8 cellular contexts compared by ENCODE assay signal in genomic region chr1:9825101-9826074, GRCh38. TPM values are rescaled to one million over a fixed set of nuclear protein-coding genes. Genes with fewer than 3 reads are reported as not detected.
DNase-seq lines count a peak whose midpoint lies in the region; ATAC-seq and TF ChIP-seq lines count a peak whose summit lies in the region.

No MANE protein-coding gene starts in this region.

- ATAC-seq in HG03095 (IDR thresholded peaks at IDR 0.05; ENCODE audit: unreplicated experiment) (no peak), HG03354 (IDR thresholded peaks at IDR 0.05; ENCODE audit: poor library complexity, severe bottlenecking, unreplicated experiment) (no peak)

- peaks cover 3 to 6% of the 10 kb centered on the region in 2 donors for H3K4me1 ChIP-seq in breast epithelium

- no peaks in the 10 kb centered on the region for H3K36me3 ChIP-seq in breast epithelium

- intact Hi-C loops in breast epithelium (cut with DNase I; ENCODE audit: low total_unique reads), result no loop called here

- no peaks in the 10 kb centered on the region for H3K27me3 ChIP-seq in breast epithelium

- H3K9me3 ChIP-seq in breast epithelium, result no peaks in the 10 kb centered on the region

- in situ Hi-C loops in KBM-7 (cut with MboI; ENCODE audit: low pct_unique_long_range_greater_than_20kb, low sequenced_read_pairs), result no loop called here

- peak overlapping the region; percentile 95 to 96 for H3K27ac ChIP-seq in breast epithelium

- no peak for TF ChIP-seq POLR2A in breast epithelium (IDR thresholded peaks at IDR 0.05)

- peak in 1 of 3 donors; percentile 39 for TF ChIP-seq CTCF in breast epithelium (IDR thresholded peaks at IDR 0.05)

- peak overlapping the region in 2 of 3 donors; percentile 84 to 89 for H3K4me3 ChIP-seq in breast epithelium

- peak; percentile 30 for DNase-seq in DMS 273 treated with DMSO at 0.1 percent for 48 hours (lab: John Stamatoyannopoulos, UW)
- peak; percentile 62 for DNase-seq in KBM-7
- DNase-seq in T-helper 1 cell, result peak in 4 of 5 donors; percentile 27 to 40 (median 33)
- peak; percentile 88 to 92 for DNase-seq in breast epithelium (ENCODE audit: low spot score in 2 of 2)
- peak; percentile 76 for DNase-seq in iPS-NIHi11 (ENCODE audit: low spot score)
- DNase-seq in stimulated activated CD4-positive, alpha-beta T cell treated with anti-CD3 and anti-CD28 coated beads, Interleukin-15, amount 100 ng/mL, for 24 hours, result peak; percentile 51

RNA-seq across cellular contexts. Expression of gene CLSTN1, which starts 1.6 kb away (rescaled TPM):
- total RNA-seq in breast epithelium, result 10 to 100 TPM; 25.4 to 47.5 (median 42.3) TPM

Comparison
In these comparisons a context has a peak if more than half of its experiments do, and no peak if none do; other contexts are left out.
1. DNase-seq: peak in every context shown above with its lines; median percentile 90 in breast epithelium; 76 in iPS-NIHi11; 62 in KBM-7; 51 in stimulated activated CD4-positive, alpha-beta T cell treated with anti-CD3 and anti-CD28 coated beads, Interleukin-15, amount 100 ng/mL, for 24 hours; 33 in T-helper 1 cell; 30 in DMS 273 treated with DMSO at 0.1 percent for 48 hours.